In the genomic region with DNA sequence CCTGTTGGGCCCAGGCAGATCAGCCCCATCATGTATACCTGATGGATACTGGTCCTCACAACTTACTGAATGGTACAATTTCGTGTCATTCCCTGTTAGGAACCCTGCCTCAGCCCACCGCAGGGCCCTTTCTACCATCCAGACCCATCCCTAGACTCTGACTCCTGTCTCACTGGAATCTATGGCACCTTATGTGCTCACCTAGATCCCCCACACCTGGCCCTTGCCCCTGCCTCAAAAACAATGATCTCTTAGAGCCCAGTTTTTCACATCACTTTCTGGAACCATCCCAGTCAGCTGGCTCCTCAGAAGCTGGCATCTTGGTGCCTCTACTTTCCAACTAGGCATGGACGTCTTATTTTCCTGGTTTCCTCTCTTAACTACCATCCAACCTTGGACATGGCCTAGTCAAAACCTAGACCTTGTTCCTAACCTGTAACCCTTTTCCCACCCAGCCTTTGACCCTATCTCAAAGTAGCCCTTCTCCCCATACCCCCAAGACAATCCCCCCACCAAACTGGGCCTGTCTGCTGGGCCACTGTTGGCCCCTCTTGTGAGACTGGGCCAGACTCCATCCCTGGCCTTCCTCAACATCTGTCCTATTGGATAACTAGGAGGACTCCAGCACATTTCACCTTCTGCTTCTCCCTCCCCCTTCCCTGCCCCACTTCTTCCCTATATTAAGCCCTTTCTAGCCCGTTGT, we compare ENCODE assay signal across 1 cellular context.
TF ChIP-seq lines count a peak whose summit lies in the region.

No MANE protein-coding gene starts in this region.

TF ChIP-seq in HepG2, 621 proteins besides CTCF, POLR2A, EP300 and RAD21 (continued from another document):
- TF ChIP-seq KIAA2018 (CRISPR knock-in tag; IDR thresholded peaks at IDR 0.05; ENCODE audit: borderline replicate concordance) (no peak), ZBTB40 (IDR thresholded peaks at IDR 0.05) (no peak), ZBTB40 (CRISPR knock-in tag; IDR thresholded peaks at IDR 0.05) (peak; percentile 52; the same call in 1 of the 2 replicates), ZNF772 (CRISPR knock-in tag; IDR thresholded peaks at IDR 0.05) (0 out of 2 replicates have a peak, but pooled peaks have one; percentile 36), ZNF850 (CRISPR knock-in tag; conservative IDR thresholded peaks at IDR 0.05) (peak; percentile 72; the same call in 1 of the 2 replicates), ISX (CRISPR knock-in tag; conservative IDR thresholded peaks at IDR 0.05) (no peak), ZSCAN20 (CRISPR knock-in tag; IDR thresholded peaks at IDR 0.05; ENCODE audit: borderline replicate concordance) (no peak), ZNF432 (CRISPR knock-in tag; IDR thresholded peaks at IDR 0.05; ENCODE audit: borderline replicate concordance) (0 out of 2 replicates have a peak, but pooled peaks have one; percentile 77), ZBTB25 (CRISPR knock-in tag; IDR thresholded peaks at IDR 0.05) (no peak), DZIP1 (CRISPR knock-in tag; IDR thresholded peaks at IDR 0.05) (0 out of 2 replicates have a peak, but pooled peaks have one; percentile 24), ZNF44 (CRISPR knock-in tag; IDR thresholded peaks at IDR 0.05) (no peak), TFDP2 (CRISPR knock-in tag; IDR thresholded peaks at IDR 0.05) (no peak), ARID2 (CRISPR knock-in tag; IDR thresholded peaks at IDR 0.05; ENCODE audit: borderline replicate concordance) (peak; percentile 69; the same call in 1 of the 2 replicates)
- TF ChIP-seq, protein P1, sequence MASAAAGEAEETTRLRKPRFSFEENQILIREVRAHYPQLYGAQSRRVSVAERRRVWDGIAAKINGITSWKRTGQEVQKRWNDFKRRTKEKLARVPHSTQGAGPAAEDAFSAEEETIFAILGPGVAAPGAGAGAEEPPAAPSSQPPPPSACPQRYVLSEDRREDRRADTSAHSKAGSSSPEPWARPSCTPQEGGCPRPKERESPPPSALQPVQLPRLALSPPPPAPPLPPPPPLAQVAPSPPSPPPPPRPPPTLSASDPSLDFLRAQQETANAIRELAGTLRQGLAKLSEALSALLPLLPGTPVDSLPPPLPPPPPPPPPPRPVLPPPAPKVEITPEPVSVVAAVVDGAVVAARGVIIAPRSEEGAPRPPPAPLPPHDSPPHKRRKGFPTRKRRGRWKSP (CRISPR knock-in tag; IDR thresholded peaks at IDR 0.05), result no peak
